ENCODE assay signal across 1 cellular context in the genomic region with DNA sequence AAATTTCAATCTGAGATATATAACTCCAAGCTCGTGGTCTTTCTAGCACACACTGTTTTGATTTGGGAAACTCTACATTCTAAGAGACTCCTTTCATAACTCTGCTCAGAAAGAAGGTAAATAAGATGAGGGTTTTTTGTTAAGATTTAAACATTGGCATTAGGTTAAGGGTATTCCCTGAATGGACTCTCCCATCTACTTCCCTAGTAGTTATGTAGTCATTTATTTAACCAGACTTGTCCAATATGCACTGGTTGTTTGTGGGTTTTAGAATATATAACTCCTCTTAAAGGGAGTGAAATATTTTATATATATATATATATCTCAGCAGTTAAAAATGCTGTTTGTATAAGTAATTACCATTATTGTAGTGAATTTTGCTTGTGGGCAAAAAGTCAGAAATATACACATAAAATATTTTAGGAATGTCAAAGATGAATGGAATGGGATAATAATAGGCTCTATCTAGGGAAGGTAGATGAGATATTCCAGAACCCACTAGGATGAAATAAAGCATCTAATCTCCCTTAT.
TF ChIP-seq lines count a peak whose summit lies in the region.

No MANE protein-coding gene starts in this region.

TF ChIP-seq in endothelial cell of umbilical vein, 7 proteins besides CTCF, POLR2A, EP300 and RAD21:
- no peak for TF ChIP-seq FOS (IDR thresholded peaks at IDR 0.05; ENCODE audit: borderline replicate concordance, insufficient read depth, low read length)
- TF ChIP-seq, protein P1, sequence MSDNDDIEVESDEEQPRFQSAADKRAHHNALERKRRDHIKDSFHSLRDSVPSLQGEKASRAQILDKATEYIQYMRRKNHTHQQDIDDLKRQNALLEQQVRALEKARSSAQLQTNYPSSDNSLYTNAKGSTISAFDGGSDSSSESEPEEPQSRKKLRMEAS (IDR thresholded peaks at IDR 0.05; ENCODE audit: insufficient read depth, insufficient read length): no peak
